9 cellular contexts compared by ENCODE assay signal in the genomic region with DNA sequence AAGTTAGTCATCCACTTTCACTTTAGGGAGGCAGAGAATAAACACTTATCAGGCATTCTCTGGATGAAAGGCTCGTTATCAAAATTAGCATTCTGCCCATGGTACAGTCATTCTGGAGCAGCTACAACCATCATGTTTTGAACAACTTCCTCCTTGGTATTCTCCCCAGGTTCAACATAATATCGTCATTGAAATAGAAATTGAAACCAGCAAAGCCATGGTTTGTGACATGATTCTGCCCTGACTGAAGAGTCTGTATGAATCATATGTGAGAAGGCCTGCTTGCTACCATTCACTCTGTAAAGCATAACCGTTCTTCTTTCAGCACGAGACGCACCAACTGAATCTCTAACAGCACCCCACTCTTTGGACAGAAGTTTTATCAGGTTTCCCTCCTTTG.
DNase-seq lines count a peak whose midpoint lies in the region; ATAC-seq lines count a peak whose summit lies in the region.
"Had no signal": no experiment of that assay in that cellular context is flagged by ENCODE, and none has a peak within 500 bp of the region (broad histone marks: within the 10 kb centered on the region; RNA-seq: fewer than 3 reads in every experiment).

No MANE protein-coding gene starts in this region.

- peaks cover 0 to 1% (median 0%) of the 10 kb centered on the region in 5 donors for H3K27me3 Mint-ChIP-seq in naive thymus-derived CD8-positive, alpha-beta T cell

- H3K9me3 Mint-ChIP-seq in naive thymus-derived CD8-positive, alpha-beta T cell = no peaks in the 10 kb centered on the region

- peak overlapping the region; percentile 35 to 77 (median 64) for H3K4me3 Mint-ChIP-seq in naive thymus-derived CD8-positive, alpha-beta T cell

- ATAC-seq in HG02610 (IDR thresholded peaks at IDR 0.05; ENCODE audit: unreplicated experiment) = peak; percentile 98
- ATAC-seq in naive thymus-derived CD8-positive, alpha-beta T cell = peak; percentile 53 to 57

- no peaks in the 10 kb centered on the region for H3K36me3 Mint-ChIP-seq in naive thymus-derived CD8-positive, alpha-beta T cell

- H3K4me1 Mint-ChIP-seq in naive thymus-derived CD8-positive, alpha-beta T cell = peaks cover 8 to 22% (median 16%) of the 10 kb centered on the region in 4 donors

- H3K27ac Mint-ChIP-seq in naive thymus-derived CD8-positive, alpha-beta T cell = peak overlapping the region; percentile 13 to 92 (median 72)

- POLR2A ChIA-PET in naive thymus-derived CD8-positive, alpha-beta T cell (lab: Charles Lee) = no interaction called here

- DNase-seq in NOMO-1 treated with DMSO at 0.1 percent for 48 hours (lab: John Stamatoyannopoulos, UW; ENCODE audit: unreplicated experiment) = peak; percentile 29
- no peak for DNase-seq in NOMO-1 treated with dmso at 0.1 percent for 144 hours (lab: John Stamatoyannopoulos, UW; ENCODE audit: unreplicated experiment)
- peak; percentile 18 for DNase-seq in NCI-H1436 (lab: John Stamatoyannopoulos, UW)
- peak in 2 of 10 donors; percentile 11 to 23 for DNase-seq in naive thymus-derived CD8-positive, alpha-beta T cell
- no peak for DNase-seq in NCI-H146 (lab: John Stamatoyannopoulos, UW)
- no peak for DNase-seq in NCI-H2171 treated with DMSO at 0.1 percent for 48 hours (lab: John Stamatoyannopoulos, UW)
- DNase-seq in AML-193 (lab: John Stamatoyannopoulos, UW) = no peak
- DNase-seq: KBM-7 had no signal

Comparison
In these comparisons a context has a peak if more than half of its experiments do, and no peak if none do; other contexts are left out.
1. DNase-seq: peak in NOMO-1 treated with DMSO at 0.1 percent for 48 hours (single experiment) and NCI-H1436 (single experiment); none in NOMO-1 treated with dmso at 0.1 percent for 144 hours (single experiment), NCI-H146 (single experiment), NCI-H2171 treated with DMSO at 0.1 percent for 48 hours (single experiment) and AML-193 (0 of 2).